2 cellular contexts compared by ENCODE assay signal in genomic region chr17:28937044-28937729, GRCh38.
TF ChIP-seq lines count a peak whose summit lies in the region.

No MANE protein-coding gene starts in this region.

TF ChIP-seq in IMR-90, 13 proteins besides CTCF, POLR2A, EP300 and RAD21:
- TF ChIP-seq CHD1 (IDR thresholded peaks at IDR 0.05; ENCODE audit: low read depth, low read length) (no peak), NFE2L2 (IDR thresholded peaks at IDR 0.05; ENCODE audit: low read depth, low read length) (no peak), CEBPB (IDR thresholded peaks at IDR 0.05; ENCODE audit: low read depth, low read length) (peak; percentile 83), SMC3 (IDR thresholded peaks at IDR 0.05; ENCODE audit: low read depth, low read length) (no peak), RFX5 (IDR thresholded peaks at IDR 0.05; ENCODE audit: low read depth, low read length) (no peak), USF2 (IDR thresholded peaks at IDR 0.05; ENCODE audit: low read depth, low read length) (no peak), BHLHE40 (IDR thresholded peaks at IDR 0.05; ENCODE audit: low read depth, low read length) (no peak), MAZ (IDR thresholded peaks at IDR 0.05; ENCODE audit: borderline replicate concordance, low read depth, low read length) (no peak), MXI1 (IDR thresholded peaks at IDR 0.05; ENCODE audit: borderline replicate concordance, low read depth, low read length) (no peak), MAFK (IDR thresholded peaks at IDR 0.05; ENCODE audit: low read depth, low read length) (peak; percentile 40; the same call in 1 of the 2 replicates), FOS (IDR thresholded peaks at IDR 0.05; ENCODE audit: low read depth, low read length) (no peak), RCOR1 (IDR thresholded peaks at IDR 0.05; ENCODE audit: insufficient replicate concordance, low read length) (no peak)
- TF ChIP-seq, protein P1, sequence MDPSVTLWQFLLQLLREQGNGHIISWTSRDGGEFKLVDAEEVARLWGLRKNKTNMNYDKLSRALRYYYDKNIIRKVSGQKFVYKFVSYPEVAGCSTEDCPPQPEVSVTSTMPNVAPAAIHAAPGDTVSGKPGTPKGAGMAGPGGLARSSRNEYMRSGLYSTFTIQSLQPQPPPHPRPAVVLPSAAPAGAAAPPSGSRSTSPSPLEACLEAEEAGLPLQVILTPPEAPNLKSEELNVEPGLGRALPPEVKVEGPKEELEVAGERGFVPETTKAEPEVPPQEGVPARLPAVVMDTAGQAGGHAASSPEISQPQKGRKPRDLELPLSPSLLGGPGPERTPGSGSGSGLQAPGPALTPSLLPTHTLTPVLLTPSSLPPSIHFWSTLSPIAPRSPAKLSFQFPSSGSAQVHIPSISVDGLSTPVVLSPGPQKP (IDR thresholded peaks at IDR 0.05; ENCODE audit: borderline replicate concordance, low read depth, low read length), result no peak

TF ChIP-seq in K562, 482 proteins besides CTCF, POLR2A, EP300 and RAD21:
- TF ChIP-seq ZNF561 (CRISPR knock-in tag; conservative IDR thresholded peaks at IDR 0.05) (no peak), CEBPB (tag; IDR thresholded peaks at IDR 0.05) (peak; percentile 66), MAFK (IDR thresholded peaks at IDR 0.05; ENCODE audit: low read length) (peak; percentile 23; the same call in 1 of the 2 replicates), MAFF (IDR thresholded peaks at IDR 0.05; ENCODE audit: low read length) (peak; percentile 50; the same call in 1 of the 2 replicates), ZNF316 (IDR thresholded peaks at IDR 0.05) (peak; percentile 47)
